Comparison of ENCODE assay signal across 8 cellular contexts in the genomic region with DNA sequence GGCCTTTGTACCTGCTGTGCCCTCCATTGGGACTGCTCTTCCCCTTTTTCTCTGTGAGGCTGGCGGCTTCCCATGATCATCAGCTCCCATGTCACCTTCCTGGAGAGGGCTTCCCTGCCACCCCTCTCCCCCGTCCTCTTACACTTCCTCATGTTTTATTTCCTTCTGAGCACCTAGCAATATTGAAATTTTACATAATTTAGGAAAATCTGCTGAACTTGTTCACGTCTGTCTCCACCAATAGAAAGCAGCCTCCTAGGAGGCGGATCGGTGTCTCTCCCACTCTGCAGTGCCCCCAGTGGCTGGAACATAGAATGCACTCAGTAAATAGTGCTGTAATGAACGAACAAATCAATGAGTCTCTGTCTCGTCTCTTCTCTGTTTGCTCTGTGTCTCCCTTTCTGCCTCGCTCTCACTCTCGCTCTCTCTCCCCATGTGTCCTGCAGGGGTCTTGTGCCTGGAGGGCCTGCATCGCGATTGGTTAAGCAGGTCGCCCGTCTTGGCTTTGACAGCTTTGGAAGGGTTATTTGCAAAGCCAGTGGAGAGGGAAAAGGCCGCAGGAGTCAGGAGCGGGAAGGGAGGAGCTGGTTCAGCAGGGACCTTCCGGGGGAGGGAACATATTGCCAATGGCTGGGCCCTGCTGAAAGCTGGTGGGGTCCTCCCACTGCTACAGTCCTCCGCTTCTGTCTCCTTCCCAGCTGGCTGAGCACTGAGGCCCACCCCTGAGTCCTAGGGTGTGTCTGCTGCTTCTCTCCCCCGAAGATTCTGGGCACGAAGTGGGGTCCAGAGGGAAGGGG. TPM values are rescaled to one million over a fixed set of nuclear protein-coding genes. Genes with fewer than 3 reads are reported as not detected.
DNase-seq lines count a peak whose midpoint lies in the region; ATAC-seq and TF ChIP-seq lines count a peak whose summit lies in the region.

No MANE protein-coding gene starts in this region.

- ATAC-seq in HG03354 (IDR thresholded peaks at IDR 0.05; ENCODE audit: poor library complexity, severe bottlenecking, unreplicated experiment) (peak; percentile 68), GM21717 (IDR thresholded peaks at IDR 0.05; ENCODE audit: unreplicated experiment) (no peak)

- TF ChIP-seq CTCF in epithelial cell of proximal tubule (conservative IDR thresholded peaks at IDR 0.05; ENCODE audit: low read depth, low read length): peak; percentile 84

- peak overlapping the region; percentile 9 for H3K4me3 ChIP-seq in epithelial cell of proximal tubule (ENCODE audit: low read depth, low read length)

- peak; percentile 93 for DNase-seq in DMS53 (lab: John Stamatoyannopoulos, UW)
- peak; percentile 43 for DNase-seq in NOMO-1 treated with dmso at 0.1 percent for 144 hours (lab: John Stamatoyannopoulos, UW; ENCODE audit: unreplicated experiment)
- DNase-seq in activated CD8-positive, alpha-beta memory T cell treated with anti-CD3 and anti-CD28 coated beads, Interleukin-2, amount 50 U/mL, for 24 hours (ENCODE audit: extremely low read depth): peak; percentile 51
- no peak for DNase-seq in epithelial cell of proximal tubule (ENCODE audit: low read depth)
- DNase-seq in mucosa of gallbladder (ENCODE audit: low spot score): peak; percentile 77
- peak; percentile 19 to 27 for DNase-seq in stimulated activated CD8-positive, alpha-beta memory T cell treated with anti-CD3 and anti-CD28 coated beads, Interleukin-4, amount 100 ng/mL, for 1 hour (ENCODE audit: low read depth in 2 of 2, low spot score in 1 of 2)

RNA-seq across cellular contexts. Expression of a gene that starts 12.1 kb away (rescaled TPM):
- total RNA-seq in epithelial cell of proximal tubule (not detected in 2 replicates), mucosa of gallbladder (not detected)

RNA-seq across cellular contexts. Expression of a gene that starts 49.2 kb away (rescaled TPM):
- total RNA-seq in epithelial cell of proximal tubule: 1.9 and 2.2 TPM in 2 replicates
- total RNA-seq in mucosa of gallbladder: 7.7 TPM
